ENCODE assay signal across 16 cellular contexts in the genomic region with DNA sequence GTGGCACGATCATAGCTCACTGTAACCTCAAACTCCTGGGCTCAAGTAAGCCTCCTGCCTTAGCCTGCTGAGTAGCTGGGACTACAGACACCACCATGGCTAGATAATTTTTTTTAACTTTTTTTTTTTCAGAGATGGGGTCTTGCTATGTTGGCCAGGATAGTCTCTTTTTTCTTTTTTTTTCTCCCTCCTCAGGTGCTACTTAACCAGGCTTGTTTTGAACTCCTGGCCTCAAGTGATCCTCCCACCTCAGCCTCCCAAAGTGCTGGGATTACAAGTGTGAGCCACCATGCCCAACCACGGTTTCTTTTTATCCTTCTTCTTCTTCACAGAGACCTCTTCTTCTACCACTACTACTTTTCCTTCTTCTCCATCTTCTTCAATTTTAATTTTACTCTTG.
"Had no signal": no experiment of that assay in that cellular context is flagged by ENCODE, and none has a peak within 500 bp of the region (broad histone marks: within the 10 kb centered on the region; RNA-seq: fewer than 3 reads in every experiment).

No MANE protein-coding gene starts in this region.

- H3K27ac ChIP-seq: suprapubic skin, transverse colon, vagina had no signal

- DNase-seq: activated CD4-positive, alpha-beta T cell treated with anti-CD3 and anti-CD28 coated beads for 48 hours; activated CD4-positive, CD25-positive, alpha-beta regulatory T cell; activated gamma-delta T cell treated with Interleukin-2 at 50 U/mL for 16 hours; adrenal gland; effector memory CD8-positive, alpha-beta T cell; hippocampal formation; left cardiac atrium; posterior cingulate gyrus; stimulated activated naive CD8-positive, alpha-beta T cell treated with anti-CD3 and anti-CD28 coated beads, Interleukin-15, amount 100 ng/mL, for 72 hours; SW 1271; transverse colon had no signal

- H3K9me3 Mint-ChIP-seq: activated naive CD4-positive, alpha-beta T cell treated with anti-CD3 and anti-CD28 coated beads, Interleukin-2, amount 50 U/mL, for 72 hours; effector memory CD8-positive, alpha-beta T cell; natural killer cell treated with Interleukin-12 subunit alpha and Interleukin-12 subunit beta and Interleukin-15 and Interleukin-18, amount 100 ng/mL, for 72 hours; stimulated activated naive CD8-positive, alpha-beta T cell treated with anti-CD3 and anti-CD28 coated beads, Interleukin-15, amount 100 ng/mL, for 72 hours had no signal

- H3K4me3 Mint-ChIP-seq: effector memory CD8-positive, alpha-beta T cell; natural killer cell treated with Interleukin-12 subunit alpha and Interleukin-12 subunit beta and Interleukin-15 and Interleukin-18, amount 100 ng/mL, for 72 hours; stimulated activated naive CD8-positive, alpha-beta T cell treated with anti-CD3 and anti-CD28 coated beads, Interleukin-15, amount 100 ng/mL, for 72 hours had no signal

- H3K36me3 ChIP-seq: adrenal gland, suprapubic skin, transverse colon had no signal

- H3K27ac Mint-ChIP-seq: natural killer cell treated with Interleukin-12 subunit alpha and Interleukin-12 subunit beta and Interleukin-15 and Interleukin-18, amount 100 ng/mL, for 72 hours had no signal

- H3K9me3 ChIP-seq: adrenal gland, suprapubic skin, transverse colon, vagina had no signal

- H3K36me3 Mint-ChIP-seq: natural killer cell treated with Interleukin-12 subunit alpha and Interleukin-12 subunit beta and Interleukin-15 and Interleukin-18, amount 100 ng/mL, for 72 hours had no signal

- H3K4me1 Mint-ChIP-seq: stimulated activated naive CD8-positive, alpha-beta T cell treated with anti-CD3 and anti-CD28 coated beads, Interleukin-15, amount 100 ng/mL, for 72 hours had no signal

- ATAC-seq: activated naive CD4-positive, alpha-beta T cell treated with anti-CD3 and anti-CD28 coated beads, Interleukin-2, amount 50 U/mL, for 72 hours; effector memory CD8-positive, alpha-beta T cell; natural killer cell treated with Interleukin-12 subunit alpha and Interleukin-12 subunit beta and Interleukin-15 and Interleukin-18, amount 100 ng/mL, for 72 hours; stimulated activated naive CD8-positive, alpha-beta T cell treated with anti-CD3 and anti-CD28 coated beads, Interleukin-15, amount 100 ng/mL, for 72 hours had no signal

- H3K27me3 Mint-ChIP-seq: effector memory CD8-positive, alpha-beta T cell; natural killer cell treated with Interleukin-12 subunit alpha and Interleukin-12 subunit beta and Interleukin-15 and Interleukin-18, amount 100 ng/mL, for 72 hours; stimulated activated naive CD8-positive, alpha-beta T cell treated with anti-CD3 and anti-CD28 coated beads, Interleukin-15, amount 100 ng/mL, for 72 hours had no signal

- H3K4me3 ChIP-seq: adrenal gland, lung, suprapubic skin, transverse colon, vagina had no signal

- H3K27me3 ChIP-seq: adrenal gland, suprapubic skin, transverse colon, vagina had no signal
